In the genomic region with DNA sequence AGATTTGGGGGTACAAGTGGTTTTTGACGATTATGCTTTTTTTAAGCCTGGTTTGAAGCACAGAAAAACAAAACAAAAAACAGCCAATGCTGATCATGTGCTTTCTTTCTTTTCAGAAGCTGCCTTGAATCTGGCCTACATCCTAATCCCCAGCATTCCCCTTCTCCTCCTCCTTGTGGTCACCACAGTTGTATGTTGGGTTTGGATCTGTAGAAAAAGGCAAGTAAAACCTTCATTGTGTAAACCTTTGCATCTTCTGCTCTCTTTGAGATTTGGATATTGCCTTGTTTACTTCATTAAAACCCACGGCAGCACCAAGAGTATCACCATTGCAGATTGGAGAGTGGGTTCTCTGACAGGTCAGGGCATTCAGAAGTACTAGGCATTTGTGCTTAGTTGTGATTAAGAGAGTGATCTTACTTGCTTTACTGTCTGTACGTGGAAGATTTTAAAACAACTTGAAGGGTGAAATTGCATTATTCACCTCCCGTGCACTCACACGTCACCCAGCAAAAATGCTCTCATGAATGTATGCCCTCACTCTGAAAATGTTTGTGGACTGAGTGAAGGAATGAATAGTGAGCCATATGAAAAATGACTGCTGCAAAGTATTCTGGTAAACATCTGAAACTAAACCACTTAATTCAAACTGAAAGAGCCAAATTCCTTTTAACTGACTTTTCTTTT, we compare ENCODE assay signal across 12 cellular contexts. TPM values are rescaled to one million over a fixed set of nuclear protein-coding genes. Genes with fewer than 3 reads are reported as not detected.
A peak's percentile ranks its signal among the peaks of the same experiment; 100 is the strongest.
DNase-seq lines count a peak whose midpoint lies in the region; ATAC-seq, FAIRE-seq and TF ChIP-seq lines count a peak whose summit lies in the region.
"Had no signal": no experiment of that assay in that cellular context is flagged by ENCODE, and none has a peak within 500 bp of the region (broad histone marks: within the 10 kb centered on the region; RNA-seq: fewer than 3 reads in every experiment).

No MANE protein-coding gene starts in this region.

- TF ChIP-seq EP300 in K562 (IDR thresholded peaks at IDR 0.05; ENCODE audit: low read length) = no peak
- peak in 1 of 4 donors; percentile 85 for TF ChIP-seq EP300 in upper lobe of left lung (IDR thresholded peaks at IDR 0.05)

- no TSS peak for BruUV-seq in K562 (replicated peaks; lab: Mats Ljungman, UMichigan)

- in situ Hi-C loops in K562 (cut with MboI) = no loop called here

- intact Hi-C loops in K562 (cut with micrococcal nuclease) (no loop called here), Right ventricle myocardium inferior (cut with DNase I) (no loop called here)

- H3K27me3 ChIP-seq in K562 (ENCODE audit: control insufficient read depth in 2 of 2, insufficient read depth in 2 of 2, low read length in 2 of 2) = no peaks in the 10 kb centered on the region; a peak in 3 of 5 replicates
- H3K27me3 ChIP-seq in upper lobe of left lung = no peaks in the 10 kb centered on the region
- H3K27me3 ChIP-seq: neutrophil had no signal

- no peak for TF ChIP-seq POLR2A in K562 (conservative IDR thresholded peaks at IDR 0.05)
- no peak for TF ChIP-seq POLR2A in upper lobe of left lung (IDR thresholded peaks at IDR 0.05)

- H4K20me1 ChIP-seq in K562 (replicated peaks; ENCODE audit: control insufficient read depth, insufficient read depth, low read length) = no peaks in the 10 kb centered on the region

- no peaks in the 10 kb centered on the region for H3K79me2 ChIP-seq in K562 (ENCODE audit: control insufficient read depth, insufficient read depth, low read length)

- H3K27ac ChIP-seq in K562 (ENCODE audit: extremely low read depth, low read depth, low read length) = no peak overlapping the region
- H3K27ac ChIP-seq in upper lobe of left lung = peak overlapping the region; percentile 43 to 55 (median 52)
- H3K27ac ChIP-seq: neutrophil had no signal

- WGBS in K562 (ENCODE audit: insufficient coverage, low coverage, missing lambda C conversion rate) = 8% methylated on average over 5 of the region's 5 CpGs
- WGBS in upper lobe of left lung, 2 donors = 69 to 74% methylated on average over 5 of the region's 5 CpGs

- H3K36me3 ChIP-seq in K562 (ENCODE audit: control insufficient read depth, insufficient read depth, low read length) (no peaks in the 10 kb centered on the region), upper lobe of left lung (peaks cover 0 to 41% (median 0%) of the 10 kb centered on the region in 4 donors)
- H3K36me3 ChIP-seq: neutrophil had no signal

- H3K4me1 ChIP-seq in K562 (replicated peaks in 1 of 2; ENCODE audit: control insufficient read depth in 2 of 2, insufficient read depth in 2 of 2, low read length in 2 of 2) = no peaks in the 10 kb centered on the region
- H3K4me1 ChIP-seq in upper lobe of left lung = no peaks in the 10 kb centered on the region

- CTCF ChIA-PET in K562 (lab: Yijun Ruan, JAX; ENCODE audit: low intra/inter-chr PET ratio) = no interaction called here

- H2AFZ ChIP-seq in K562 (ENCODE audit: low read depth, low read length) = peak overlapping the region; percentile 2; the same call in 1 of the 2 replicates

- H3K9me3 ChIP-seq in K562 (replicated peaks; ENCODE audit: control insufficient read depth, insufficient read depth, low read depth, low read length) (no peaks in the 10 kb centered on the region), upper lobe of left lung (peaks cover 0 to 2% (median 0%) of the 10 kb centered on the region in 4 donors)
- H3K9me3 ChIP-seq: neutrophil had no signal

- H3K9ac ChIP-seq in K562 (ENCODE audit: insufficient read depth in 1 of 2, low read depth in 2 of 2, low read length in 2 of 2) = no peak overlapping the region

- POLR2A ChIA-PET in K562 (lab: Yijun Ruan, JAX) = no interaction called here

- TF ChIP-seq RAD21 in K562 (CRISPR knock-in tag; conservative IDR thresholded peaks at IDR 0.05 in 1 of 2, IDR thresholded peaks at IDR 0.05 in 1 of 2) = no peak

- FAIRE-seq in K562 (lab: Jason Lieb, UNC) = no peak
- FAIRE-seq: GM19239 had no signal

- H3K4me3 ChIP-seq in K562 (no peak overlapping the region), upper lobe of left lung (no peak overlapping the region)

- H3K4me2 ChIP-seq in K562 (ENCODE audit: insufficient read depth, low read length) = no peak overlapping the region

- ATAC-seq in K562 (no peak), upper lobe of left lung (ENCODE audit: low FRiP score in 2 of 2) (peak in 1 of 2 donors; percentile 54), Right ventricle myocardium inferior (no peak), GM19395 (IDR thresholded peaks at IDR 0.05; ENCODE audit: unreplicated experiment) (no peak), GM18519 (IDR thresholded peaks at IDR 0.05; ENCODE audit: low FRiP score, unreplicated experiment) (no peak)

- DNase-seq in HT1080 (ENCODE audit: low read depth) (peak; percentile 96), K562 (ENCODE audit: extremely low read depth in 1 of 4, low spot score in 3 of 4) (no peak), kidney tubule cell (ENCODE audit: low spot score) (peak; percentile 78), upper lobe of left lung (no peak), Right ventricle myocardium inferior (ENCODE audit: missing footprints) (no peak), SKM-1 treated with dmso at 0.1 percent for 144 hours (lab: John Stamatoyannopoulos, UW; ENCODE audit: unreplicated experiment) (no peak)
- DNase-seq: NCI-H2227 treated with DMSO at 0.1 percent for 48 hours had no signal

- no peaks in the 10 kb centered on the region for H3K9me1 ChIP-seq in K562 (ENCODE audit: control insufficient read depth, insufficient read depth, low read length)

- TF ChIP-seq CTCF in K562 (IDR thresholded peaks at IDR 0.05 in 2 of 3, conservative IDR thresholded peaks at IDR 0.05 in 1 of 3; ENCODE audit: insufficient read depth in 2 of 3, low read depth in 1 of 3, low read length in 3 of 3) = no peak
- TF ChIP-seq CTCF in upper lobe of left lung (IDR thresholded peaks at IDR 0.05) = no peak

RNA-seq across cellular contexts. Expression of gene LAYN, which starts 17.0 kb away (rescaled TPM):
- total RNA-seq in HT1080 (2014; rRNA removed; shearing (Covaris generic)) = 59.2 and 61.0 TPM in 2 replicates
- polyA plus RNA-seq in HT1080 (2015; cell fraction: cytosol; rRNA removed) = 52.6 and 59.3 TPM in 2 replicates
- 32.3 and 35.2 TPM in 2 replicates for polyA plus RNA-seq in HT1080 (2015; cell fraction: nucleus; rRNA removed)
- total RNA-seq in K562 (2011; cell fraction: chromatin; rRNA removed; ENCODE audit: low replicate concordance) = not detected in 2 replicates
- total RNA-seq in K562 (2011; cell fraction: nucleolus; rRNA removed) = not detected in 2 replicates
- not detected in 2 replicates for total RNA-seq in K562 (2011; cell fraction: nucleoplasm; rRNA removed)
- total RNA-seq in K562 (2014; rRNA removed) (not detected in 2 replicates), K562 (2014; rRNA removed; fragmentation: Illumina TruSeq; extraction: Trizol) (not detected in 2 replicates), K562 (2015; rRNA removed; fragmentation: Illumina TruSeq; extraction: Trizol) (not detected in 2 replicates), K562 (2021) (not detected in 2 replicates), upper lobe of left lung (10 to 100 TPM in 4 of 6 donors, 1 to 10 TPM in 2; 3.1 to 46.6 (median 13.9) TPM), Right ventricle myocardium inferior (3.7 TPM)
- polyA plus RNA-seq in K562 (2011; rRNA removed) (not detected in 2 replicates), K562 (2014; fragmentation: Illumina TruSeq; extraction: Trizol) (not detected in 2 replicates), K562 (2014; fragmentation: Nextera tagmentation; extraction: Ambion mirVana) (not detected), K562 (2014; rRNA removed) (not detected in 2 replicates)
- not detected in 2 replicates for polyA plus RNA-seq in K562 (2011; cell fraction: cytosol; rRNA removed)
- polyA plus RNA-seq in K562 (2011; cell fraction: nucleus; rRNA removed) = not detected in 2 replicates
- not detected in 2 replicates for polyA plus RNA-seq in K562 (2012)
- polyA minus RNA-seq in K562 (2011; rRNA and poly(A)+ RNA removed) = not detected in 2 replicates
- not detected in 2 replicates for polyA minus RNA-seq in K562 (2011; cell fraction: cytosol; rRNA and poly(A)+ RNA removed)
- polyA minus RNA-seq in K562 (2011; cell fraction: nucleus; rRNA and poly(A)+ RNA removed) = not detected in 2 replicates
- polyA plus RNA-seq: IgD-negative memory B cell had no signal

RNA-seq across cellular contexts. Expression of gene HOATZ, which starts 43.0 kb away (rescaled TPM):
- not detected in 2 replicates for total RNA-seq in HT1080 (2014; rRNA removed; shearing (Covaris generic))
- polyA plus RNA-seq in HT1080 (2015; cell fraction: cytosol; rRNA removed) = not detected in 2 replicates
- not detected in 2 replicates for polyA plus RNA-seq in HT1080 (2015; cell fraction: nucleus; rRNA removed)
- not detected in 2 replicates for total RNA-seq in K562 (2011; cell fraction: chromatin; rRNA removed; ENCODE audit: low replicate concordance)
- not detected in 2 replicates for total RNA-seq in K562 (2011; cell fraction: nucleolus; rRNA removed)
- total RNA-seq in K562 (2011; cell fraction: nucleoplasm; rRNA removed) = not detected in 2 replicates
- total RNA-seq in K562 (2014; rRNA removed) (not detected in 2 replicates), K562 (2014; rRNA removed; fragmentation: Illumina TruSeq; extraction: Trizol) (not detected in 2 replicates), K562 (2015; rRNA removed; fragmentation: Illumina TruSeq; extraction: Trizol) (not detected in 2 replicates), K562 (2021) (not detected in 2 replicates), upper lobe of left lung (10 to 100 TPM in 1 of 6 donors, 1 to 10 TPM in 4, under 1 TPM in 1; 0.37 to 59.0 (median 8.1) TPM), Right ventricle myocardium inferior (not detected)
- polyA plus RNA-seq in K562 (2011; rRNA removed) (not detected in 2 replicates), K562 (2014; fragmentation: Illumina TruSeq; extraction: Trizol) (not detected in 2 replicates), K562 (2014; fragmentation: Nextera tagmentation; extraction: Ambion mirVana) (not detected), K562 (2014; rRNA removed) (not detected in 2 replicates)
- polyA plus RNA-seq in K562 (2011; cell fraction: cytosol; rRNA removed) = not detected in 2 replicates
- polyA plus RNA-seq in K562 (2011; cell fraction: nucleus; rRNA removed) = not detected in 2 replicates
- polyA plus RNA-seq in K562 (2012) = not detected in 2 replicates
- polyA minus RNA-seq in K562 (2011; rRNA and poly(A)+ RNA removed) = not detected in 2 replicates
- not detected in 2 replicates for polyA minus RNA-seq in K562 (2011; cell fraction: cytosol; rRNA and poly(A)+ RNA removed)
- polyA minus RNA-seq in K562 (2011; cell fraction: nucleus; rRNA and poly(A)+ RNA removed) = not detected in 2 replicates
- polyA plus RNA-seq: IgD-negative memory B cell had no signal

RNA-seq across cellular contexts. Expression of gene SIK2, which starts 44.7 kb away (rescaled TPM):
- total RNA-seq in HT1080 (2014; rRNA removed; shearing (Covaris generic)) = 9.0 and 9.2 TPM in 2 replicates
- polyA plus RNA-seq in HT1080 (2015; cell fraction: cytosol; rRNA removed) = 8.1 and 8.3 TPM in 2 replicates
- polyA plus RNA-seq in HT1080 (2015; cell fraction: nucleus; rRNA removed) = 12.7 and 14.6 TPM in 2 replicates
- total RNA-seq in K562 (2011; cell fraction: chromatin; rRNA removed; ENCODE audit: low replicate concordance) = 9.4 and 10.0 TPM in 2 replicates
- total RNA-seq in K562 (2011; cell fraction: nucleolus; rRNA removed) = 5.4 and 5.8 TPM in 2 replicates
- total RNA-seq in K562 (2011; cell fraction: nucleoplasm; rRNA removed) = 6.8 and 6.9 TPM in 2 replicates
- total RNA-seq in K562 (2014; rRNA removed) (3.4 and 4.1 TPM in 2 replicates), K562 (2014; rRNA removed; fragmentation: Illumina TruSeq; extraction: Trizol) (3.7 and 3.8 TPM in 2 replicates), K562 (2015; rRNA removed; fragmentation: Illumina TruSeq; extraction: Trizol) (4.5 and 4.8 TPM in 2 replicates), K562 (2021) (6.4 and 11.3 TPM in 2 replicates), upper lobe of left lung (10 to 100 TPM; 23.0 to 35.9 (median 27.6) TPM), Right ventricle myocardium inferior (15.9 TPM)
- polyA plus RNA-seq in K562 (2011; rRNA removed) (7.3 and 10.3 TPM in 2 replicates), K562 (2014; fragmentation: Illumina TruSeq; extraction: Trizol) (9.3 and 11.6 TPM in 2 replicates), K562 (2014; fragmentation: Nextera tagmentation; extraction: Ambion mirVana) (under 1 TPM; 0.74 to 0.77 TPM), K562 (2014; rRNA removed) (3.2 and 3.3 TPM in 2 replicates)
- 7.6 and 7.8 TPM in 2 replicates for polyA plus RNA-seq in K562 (2011; cell fraction: cytosol; rRNA removed)
- polyA plus RNA-seq in K562 (2011; cell fraction: nucleus; rRNA removed) = 10.9 and 15.0 TPM in 2 replicates
- 5.4 and 7.9 TPM in 2 replicates for polyA plus RNA-seq in K562 (2012)
- polyA minus RNA-seq in K562 (2011; rRNA and poly(A)+ RNA removed) = 7.6 and 13.0 TPM in 2 replicates
- 5.2 and 13.6 TPM in 2 replicates for polyA minus RNA-seq in K562 (2011; cell fraction: cytosol; rRNA and poly(A)+ RNA removed)
- 5.3 and 7.1 TPM in 2 replicates for polyA minus RNA-seq in K562 (2011; cell fraction: nucleus; rRNA and poly(A)+ RNA removed)

RNA-seq across cellular contexts. Expression of gene BTG4, which starts 45.4 kb away (rescaled TPM):
- 0.39 TPM in 1 of 2 replicates, not detected in the other for total RNA-seq in HT1080 (2014; rRNA removed; shearing (Covaris generic))
- 0.31 TPM in 1 of 2 replicates, not detected in the other for polyA plus RNA-seq in HT1080 (2015; cell fraction: cytosol; rRNA removed)
- 0.16 and 0.50 TPM in 2 replicates for polyA plus RNA-seq in HT1080 (2015; cell fraction: nucleus; rRNA removed)
- not detected in 2 replicates for total RNA-seq in K562 (2011; cell fraction: chromatin; rRNA removed; ENCODE audit: low replicate concordance)
- not detected in 2 replicates for total RNA-seq in K562 (2011; cell fraction: nucleolus; rRNA removed)
- not detected in 2 replicates for total RNA-seq in K562 (2011; cell fraction: nucleoplasm; rRNA removed)
- total RNA-seq in K562 (2014; rRNA removed) (not detected in 2 replicates), K562 (2014; rRNA removed; fragmentation: Illumina TruSeq; extraction: Trizol) (not detected in 2 replicates), K562 (2015; rRNA removed; fragmentation: Illumina TruSeq; extraction: Trizol) (not detected in 2 replicates), K562 (2021) (not detected in 2 replicates), upper lobe of left lung (1 to 10 TPM in 2 of 6 donors, under 1 TPM in 1, not detected in 3; 0.24 to 4.1 (median 1.1) TPM), Right ventricle myocardium inferior (not detected)
- polyA plus RNA-seq in K562 (2011; rRNA removed) (not detected in 2 replicates), K562 (2014; fragmentation: Illumina TruSeq; extraction: Trizol) (not detected in 2 replicates), K562 (2014; fragmentation: Nextera tagmentation; extraction: Ambion mirVana) (not detected), K562 (2014; rRNA removed) (not detected in 2 replicates)
- not detected in 2 replicates for polyA plus RNA-seq in K562 (2011; cell fraction: cytosol; rRNA removed)
- not detected in 2 replicates for polyA plus RNA-seq in K562 (2011; cell fraction: nucleus; rRNA removed)
- not detected in 2 replicates for polyA plus RNA-seq in K562 (2012)
- polyA minus RNA-seq in K562 (2011; rRNA and poly(A)+ RNA removed) = not detected in 2 replicates
- polyA minus RNA-seq in K562 (2011; cell fraction: cytosol; rRNA and poly(A)+ RNA removed) = not detected in 2 replicates
- not detected in 2 replicates for polyA minus RNA-seq in K562 (2011; cell fraction: nucleus; rRNA and poly(A)+ RNA removed)
- polyA plus RNA-seq: IgD-negative memory B cell had no signal

Comparison
In these comparisons a context has a peak if more than half of its experiments do, and no peak if none do; other contexts are left out.
1. DNase-seq: peak in HT1080 (single experiment) and kidney tubule cell (single experiment); none in K562 (0 of 4), upper lobe of left lung (0 of 2), Right ventricle myocardium inferior (single experiment) and SKM-1 treated with dmso at 0.1 percent for 144 hours (single experiment).